ENCODE assay signal across 10 cellular contexts in genomic region chr7:23472046-23472445, GRCh38. TPM values are rescaled to one million over a fixed set of nuclear protein-coding genes. Genes with fewer than 3 reads are reported as not detected.
A peak's percentile ranks its signal among the peaks of the same experiment; 100 is the strongest.
DNase-seq lines count a peak whose midpoint lies in the region; ATAC-seq and TF ChIP-seq lines count a peak whose summit lies in the region.
"Had no signal": no experiment of that assay in that cellular context is flagged by ENCODE, and none has a peak within 500 bp of the region (broad histone marks: within the 10 kb centered on the region; RNA-seq: fewer than 3 reads in every experiment).

No MANE protein-coding gene starts in this region.

- peak overlapping the region; percentile 87; the same call in 1 of the 2 replicates for H3K27ac ChIP-seq in ACC112 (ENCODE audit: low read depth, low read length)
- H3K27ac ChIP-seq in endodermal cell (ENCODE audit: low read depth, low read length), result peak overlapping the region; percentile 27
- H3K27ac ChIP-seq: vagina had no signal

- H2AFZ ChIP-seq in ACC112 (ENCODE audit: low read length, unreplicated experiment), result no peak overlapping the region

- WGBS in endodermal cell (ENCODE audit: insufficient coverage in 1 of 2, insufficient read length in 1 of 2), 2 experiments, result 0 to 4% methylated on average over 1 to 5 of the region's 6 CpGs

- DNase-seq in GM12864 (ENCODE audit: low read depth), result no peak
- DNase-seq in NCI-H446 treated with DMSO at 0.1 percent for 48 hours (lab: John Stamatoyannopoulos, UW), result peak; percentile 40
- no peak for DNase-seq in endodermal cell
- DNase-seq in NCI-H2029 treated with DMSO at 0.1 percent for 48 hours (lab: John Stamatoyannopoulos, UW), result no peak
- no peak for DNase-seq in SHP77 (lab: John Stamatoyannopoulos, UW)
- DNase-seq: occipital lobe had no signal

- ATAC-seq in GM19328 (IDR thresholded peaks at IDR 0.05; ENCODE audit: unreplicated experiment) (no peak), HG03135 (IDR thresholded peaks at IDR 0.05; ENCODE audit: unreplicated experiment) (no peak)

- peak overlapping the region; percentile 94 for H3K4me3 Mint-ChIP-seq in endodermal cell

- peaks cover 43% of the 10 kb centered on the region for H3K79me2 ChIP-seq in ACC112 (ENCODE audit: control insufficient read depth, insufficient read depth, low read length, unreplicated experiment)

- H3K27me3 ChIP-seq in ACC112 (ENCODE audit: insufficient read depth, low read length), result peaks cover 20% of the 10 kb centered on the region
- no peaks in the 10 kb centered on the region for H3K27me3 ChIP-seq in endodermal cell (ENCODE audit: control insufficient read depth, insufficient read depth, low read length, poor library complexity, severe bottlenecking)

- peak overlapping the region; percentile 95 for H3K27ac Mint-ChIP-seq in endodermal cell

- peak overlapping the region; percentile 96 for H3K4me3 ChIP-seq in ACC112 (ENCODE audit: low read depth, low read length)
- peak overlapping the region; percentile 91 for H3K4me3 ChIP-seq in GM12864 (ENCODE audit: low read depth, low read length)
- H3K4me3 ChIP-seq in endodermal cell (ENCODE audit: low read length), result peak overlapping the region; percentile 99

- H3K4me1 ChIP-seq in ACC112 (ENCODE audit: control insufficient read depth, insufficient read depth, low read length, unreplicated experiment), result peaks cover 24% of the 10 kb centered on the region
- H3K4me1 ChIP-seq in endodermal cell (ENCODE audit: control insufficient read depth, insufficient read depth, low read length), result no peaks in the 10 kb centered on the region

- no peaks in the 10 kb centered on the region for H3K27me3 Mint-ChIP-seq in endodermal cell (ENCODE audit: insufficient read depth)

- H3K36me3 Mint-ChIP-seq in endodermal cell (ENCODE audit: low read depth), result no peaks in the 10 kb centered on the region

- TF ChIP-seq CTCF in GM12864 (IDR thresholded peaks at IDR 0.05; ENCODE audit: low read depth, low read length, missing control alignments) (no peak), endodermal cell (conservative IDR thresholded peaks at IDR 0.05) (no peak)

- no peaks in the 10 kb centered on the region for H3K9me3 Mint-ChIP-seq in endodermal cell

- no peaks in the 10 kb centered on the region for H3K36me3 ChIP-seq in ACC112 (ENCODE audit: insufficient read depth, low read length)
- H3K36me3 ChIP-seq in endodermal cell (ENCODE audit: control insufficient read depth, insufficient read depth, low read length), result no peaks in the 10 kb centered on the region
- H3K36me3 ChIP-seq: vagina had no signal

- no peaks in the 10 kb centered on the region for H3K9me3 ChIP-seq in endodermal cell (ENCODE audit: control insufficient read depth, low read length)
- H3K9me3 ChIP-seq: vagina had no signal

- peak overlapping the region; percentile 93 for H3K9ac ChIP-seq in endodermal cell (ENCODE audit: extremely low read depth, low read length, poor library complexity, severe bottlenecking)

- H3K4me1 Mint-ChIP-seq in endodermal cell, result peaks cover 21% of the 10 kb centered on the region

RNA-seq across cellular contexts. Expression of gene IGF2BP3, which starts 1.8 kb away (rescaled TPM):
- 100 to 1,000 TPM; 114 to 123 TPM for total RNA-seq in endodermal cell
- polyA plus RNA-seq in endodermal cell (2013, experiment 1 of 2), result 96.3 TPM
- 93.1 TPM for polyA plus RNA-seq in endodermal cell (2013, experiment 2 of 2)

RNA-seq across cellular contexts. Expression of gene TRA2A, which starts 59.7 kb away (rescaled TPM):
- 100 to 1,000 TPM; 104 to 114 TPM for total RNA-seq in endodermal cell
- 114 TPM for polyA plus RNA-seq in endodermal cell (2013, experiment 1 of 2)
- polyA plus RNA-seq in endodermal cell (2013, experiment 2 of 2), result 93.4 TPM
